Comparison of ENCODE assay signal across 25 cellular contexts in the genomic region with DNA sequence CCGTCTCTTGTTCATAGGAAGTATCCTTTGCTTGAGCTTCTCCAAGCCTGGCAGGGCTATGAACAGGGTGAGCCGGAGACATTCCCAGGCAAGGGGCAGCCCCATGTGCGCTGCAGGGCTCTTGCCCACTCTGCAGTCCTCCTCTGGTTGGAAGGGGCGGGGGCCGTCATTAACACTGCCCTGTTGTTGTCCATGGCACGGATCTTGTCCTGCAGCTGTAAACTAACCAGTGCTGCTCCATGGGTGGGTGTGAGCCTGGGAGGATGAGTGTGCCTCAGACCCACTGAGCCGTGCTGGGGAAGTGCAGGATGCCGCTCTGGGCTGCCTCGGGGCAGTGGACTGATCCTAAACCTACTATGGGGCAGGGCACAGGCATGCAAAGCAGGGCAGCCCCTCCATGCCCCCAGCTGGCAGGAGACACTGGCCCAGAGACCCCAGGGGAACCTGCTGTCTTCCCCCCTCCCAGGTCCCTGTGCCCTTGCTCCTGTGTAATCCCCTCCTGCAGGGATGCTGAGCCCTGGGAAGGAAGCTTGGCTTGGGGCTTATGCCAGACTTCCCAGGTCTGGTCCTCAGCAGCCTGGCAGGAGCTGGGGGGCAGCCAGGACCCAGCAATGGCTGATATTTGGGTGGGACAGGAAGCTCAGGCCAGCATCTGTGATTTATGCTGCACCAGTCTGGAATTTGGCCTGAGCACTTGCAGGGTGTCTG. TPM values are rescaled to one million over a fixed set of nuclear protein-coding genes. Genes with fewer than 3 reads are reported as not detected.
A peak's percentile ranks its signal among the peaks of the same experiment; 100 is the strongest.
DNase-seq lines count a peak whose midpoint lies in the region; ATAC-seq and TF ChIP-seq lines count a peak whose summit lies in the region.
"Had no signal": no experiment of that assay in that cellular context is flagged by ENCODE, and none has a peak within 500 bp of the region (broad histone marks: within the 10 kb centered on the region; RNA-seq: fewer than 3 reads in every experiment).

No MANE protein-coding gene starts in this region.

- no peak overlapping the region for H3K27ac ChIP-seq in lung (ENCODE audit: low read depth in 1 of 2, low read length in 1 of 2)
- H3K27ac ChIP-seq: WERI-Rb-1 had no signal

- no peaks in the 10 kb centered on the region for H3K4me1 ChIP-seq in lung (ENCODE audit: control insufficient read depth in 2 of 2, insufficient read depth in 2 of 2, low read length in 2 of 2)

- H3K27me3 ChIP-seq in lung (ENCODE audit: control insufficient read depth, insufficient read depth) = no peaks in the 10 kb centered on the region

- H3K36me3 ChIP-seq in lung (ENCODE audit: control insufficient read depth in 2 of 2, insufficient read depth in 2 of 2, low read length in 2 of 2) = no peaks in the 10 kb centered on the region
- H3K36me3 ChIP-seq: WERI-Rb-1 had no signal

- CTCF ChIA-PET in GM10248 (lab: Yijun Ruan, JAX) = interaction anchor here (1.1 kb wide), 1 partner anchor 9 kb away, joined by 4 read pairs; no protein-coding TSS in a partner anchor

- POLR2A ChIA-PET in GM10248 (lab: Yijun Ruan, JAX) = no interaction called here

- H3K9me3 ChIP-seq in lung (ENCODE audit: control insufficient read depth in 2 of 2, insufficient read depth in 1 of 2, low read length in 1 of 2) = peaks cover 0 to 2% of the 10 kb centered on the region in 2 donors

- peak; percentile 33 for DNase-seq in activated CD8-positive, alpha-beta memory T cell treated with anti-CD3 and anti-CD28 coated beads for 24 hours
- no peak for DNase-seq in activated CD8-positive, alpha-beta memory T cell treated with anti-CD3 and anti-CD28 coated beads, Interleukin-2, amount 50 U/mL, for 4 hours
- peak; percentile 54 for DNase-seq in ecto neural progenitor cell (ENCODE audit: low spot score)
- DNase-seq in lung (ENCODE audit: low spot score) = peak; percentile 22
- peak; percentile 37 for DNase-seq in superior temporal gyrus (ENCODE audit: extremely low spot score)
- DNase-seq in GM10248 (ENCODE audit: extremely low spot score) = no peak
- DNase-seq in T1000 (lab: John Stamatoyannopoulos, UW) = no peak
- DNase-seq in HUDEP-2 (lab: John Stamatoyannopoulos, UW; ENCODE audit: unreplicated experiment in 76 of 76) = no peak
- DNase-seq: 8988T; activated effector memory CD4-positive, alpha-beta T cell treated with Interleukin-2 at 50 U/mL for 16 hours; activated naive CD8-positive, alpha-beta T cell treated with anti-CD3 and anti-CD28 coated beads for 36 hours; cerebellar nuclear complex; DMS153; effector CD4-positive, alpha-beta T cell; erythroblast; foreskin fibroblast; left ventricle myocardium superior; NCI-H1092; NCI-H187 treated with DMSO at 0.1 percent for 48 hours; NCI-H2227 treated with DMSO at 0.1 percent for 48 hours; nephron progenitor cell; stimulated activated naive CD8-positive, alpha-beta T cell treated with anti-CD3 and anti-CD28 coated beads, Interleukin-15, amount 100 ng/mL, for 72 hours; trophoblast cell; WERI-Rb-1 had no signal

- TF ChIP-seq CTCF in lung (IDR thresholded peaks at IDR 0.05; ENCODE audit: control extremely low read depth, extremely low read depth) (no peak), GM10248 (IDR thresholded peaks at IDR 0.05; ENCODE audit: control extremely low read depth, extremely low read depth, low read depth, missing control alignments) (no peak)

- no peak for ATAC-seq in lung (ENCODE audit: insufficient read depth, low FRiP score)
- ATAC-seq: CD8-positive, alpha-beta T cell; left ventricle myocardium superior; stimulated activated naive CD8-positive, alpha-beta T cell treated with anti-CD3 and anti-CD28 coated beads, Interleukin-15, amount 100 ng/mL, for 72 hours had no signal

- H3K4me3 ChIP-seq in lung = no peak overlapping the region

- WGBS in lung, 2 donors = 73 to 85% methylated on average over 9 of the region's 9 CpGs

RNA-seq across cellular contexts. Expression of a gene that starts 8.5 kb away (rescaled TPM):
- 10 to 100 TPM in 1 of 2 donors, 1 to 10 TPM in 1; 8.2 to 15.8 TPM for total RNA-seq in lung
- 1 to 10 TPM; 5.8 to 6.5 TPM for polyA plus RNA-seq in lung

RNA-seq across cellular contexts. Expression of a gene that starts 37.1 kb away (rescaled TPM):
- 10 to 100 TPM; 67.9 to 72.4 TPM for total RNA-seq in lung
- polyA plus RNA-seq in lung = 10 to 100 TPM; 65.3 to 83.1 TPM

RNA-seq across cellular contexts. Expression of a gene that starts 48.6 kb away (rescaled TPM):
- 100 to 1,000 TPM in 1 of 2 donors, 10 to 100 TPM in 1; 73.3 to 138 TPM for total RNA-seq in lung
- polyA plus RNA-seq in lung = 100 to 1,000 TPM; 109 to 114 TPM

Comparison
In these comparisons a context has a peak if more than half of its experiments do, and no peak if none do; other contexts are left out.
1. DNase-seq: peak in activated CD8-positive, alpha-beta memory T cell treated with anti-CD3 and anti-CD28 coated beads for 24 hours (single experiment), ecto neural progenitor cell (single experiment), lung (single experiment) and superior temporal gyrus (single experiment); none in activated CD8-positive, alpha-beta memory T cell treated with anti-CD3 and anti-CD28 coated beads, Interleukin-2, amount 50 U/mL, for 4 hours (single experiment), GM10248 (single experiment), T1000 (single experiment) and HUDEP-2 (0 of 76).